ENCODE assay signal across 8 cellular contexts in genomic region chr19:18160792-18161690, GRCh38. TPM values are rescaled to one million over a fixed set of nuclear protein-coding genes. Genes with fewer than 3 reads are reported as not detected.
A peak's percentile ranks its signal among the peaks of the same experiment; 100 is the strongest.
DNase-seq lines count a peak whose midpoint lies in the region; ATAC-seq and TF ChIP-seq lines count a peak whose summit lies in the region.

No MANE protein-coding gene starts in this region.

- no peaks in the 10 kb centered on the region for H3K9me3 Mint-ChIP-seq in activated CD4-positive, alpha-beta memory T cell treated with anti-CD3 and anti-CD28 coated beads for 36 hours

- H3K9me3 ChIP-seq in HCT116 (ENCODE audit: control insufficient read depth in 1 of 2, insufficient read depth in 1 of 2, low read depth in 1 of 2, low read length in 2 of 2): no peaks in the 10 kb centered on the region

- peak overlapping the region; percentile 52 to 64 for H3K4me3 ChIP-seq in HCT116 (replicated peaks in 1 of 2; ENCODE audit: low read depth in 1 of 2, low read length in 2 of 2)

- peaks cover 30 to 36% of the 10 kb centered on the region in 2 experiments for H3K4me1 ChIP-seq in HCT116 (ENCODE audit: control insufficient read depth in 1 of 2, insufficient read depth in 2 of 2, low read length in 2 of 2)

- intact Hi-C loops in HCT116 (cut with micrococcal nuclease): no loop called here
- intact Hi-C loops in activated CD4-positive, alpha-beta memory T cell treated with anti-CD3 and anti-CD28 coated beads for 36 hours (cut with micrococcal nuclease): loop anchor here (2.0 kb wide), 1 partner anchor 64 kb away; no protein-coding TSS in a partner anchor

- H3K79me2 ChIP-seq in HCT116 (ENCODE audit: insufficient read depth, low read length): peaks cover 12% of the 10 kb centered on the region

- RAD21 ChIA-PET in HCT116 (lab: Charles Lee; ENCODE audit: low non-redundant PET in 1 of 2, low total read pairs in 2 of 2, uncharacterized antibody in 2 of 2, unreplicated experiment in 2 of 2): interaction anchor here in 1 of 2 experiments (0.6 kb wide), 1 partner anchor 16 kb away, joined by 4 read pairs; no protein-coding TSS in a partner anchor

- BruUV-seq in HCT116 (replicated peaks; lab: Mats Ljungman, UMichigan): no TSS peak

- H3K4me1 Mint-ChIP-seq in activated CD4-positive, alpha-beta memory T cell treated with anti-CD3 and anti-CD28 coated beads for 36 hours (ENCODE audit: low read depth): peaks cover 4% of the 10 kb centered on the region

- CTCF ChIA-PET in HCT116 (lab: Charles Lee): interaction anchor here (0.9 to 1.3 kb wide), 3 partner anchors 9 to 22 kb away, joined by 3 read pairs; no protein-coding TSS in a partner anchor
- CTCF ChIA-PET in activated CD4-positive, alpha-beta memory T cell treated with anti-CD3 and anti-CD28 coated beads for 36 hours (lab: Charles Lee): interaction anchor here (0.6 to 2.3 kb wide), 13 partner anchors 9 to 117 kb away, joined by 3 to 16 read pairs (median 3); partner anchors contain the start of genes MAST3, MPV17L2 and PIK3R2

- H3K27ac ChIP-seq in HCT116 (ENCODE audit: low read depth, low read length): peak overlapping the region; percentile 86

- no peak overlapping the region for H3K27ac Mint-ChIP-seq in activated CD4-positive, alpha-beta memory T cell treated with anti-CD3 and anti-CD28 coated beads for 36 hours

- H3K36me3 ChIP-seq in HCT116 (ENCODE audit: control insufficient read depth in 1 of 2, insufficient read depth in 2 of 2, low read length in 2 of 2): peaks cover 17 to 27% of the 10 kb centered on the region in 2 experiments; a peak in 3 of 4 replicates

- peak; percentile 100 for TF ChIP-seq CTCF in GM10266 (IDR thresholded peaks at IDR 0.05; ENCODE audit: control insufficient read depth, insufficient read depth, low read depth, missing control alignments)
- TF ChIP-seq CTCF in HCT116 (IDR thresholded peaks at IDR 0.05 in 2 of 3, conservative IDR thresholded peaks at IDR 0.05 in 1 of 3; ENCODE audit: borderline replicate concordance in 1 of 3, insufficient read depth in 1 of 3, low read depth in 2 of 3, low read length in 2 of 3): peak in 2 of 3 experiments; percentile 38 to 62; a peak in 3 of 6 replicates

- no peaks in the 10 kb centered on the region for H3K27me3 Mint-ChIP-seq in activated CD4-positive, alpha-beta memory T cell treated with anti-CD3 and anti-CD28 coated beads for 36 hours

- no peak for TF ChIP-seq RAD21 in HCT116 (IDR thresholded peaks at IDR 0.05; ENCODE audit: low read depth)

- H3K9me2 ChIP-seq in HCT116 (ENCODE audit: insufficient read depth): no peaks in the 10 kb centered on the region

- peak; percentile 85 for ATAC-seq in HCT116

- H2AFZ ChIP-seq in HCT116 (ENCODE audit: low read depth, low read length, poor library complexity, severe bottlenecking): no peak overlapping the region

- no peaks in the 10 kb centered on the region for H3K27me3 ChIP-seq in HCT116 (ENCODE audit: insufficient read depth, low read length)

- H3K4me3 Mint-ChIP-seq in activated CD4-positive, alpha-beta memory T cell treated with anti-CD3 and anti-CD28 coated beads for 36 hours: peak overlapping the region; percentile 64

- H3K36me3 Mint-ChIP-seq in activated CD4-positive, alpha-beta memory T cell treated with anti-CD3 and anti-CD28 coated beads for 36 hours: peaks cover 9% of the 10 kb centered on the region

- peak overlapping the region; percentile 91 for H3K4me2 ChIP-seq in HCT116 (ENCODE audit: low read length)

- no peak for TF ChIP-seq POLR2A in HCT116 (IDR thresholded peaks at IDR 0.05; ENCODE audit: borderline replicate concordance, extremely low read depth, insufficient read depth, insufficient read length)

- peak; percentile 98 for DNase-seq in GM10266 (ENCODE audit: extremely low spot score)
- no peak for DNase-seq in HCT116 (ENCODE audit: low read depth, low spot score)
- DNase-seq in NCI-H1105 treated with DMSO at 0.1 percent for 48 hours (lab: John Stamatoyannopoulos, UW): peak; percentile 52
- DNase-seq in activated CD4-positive, alpha-beta memory T cell treated with anti-CD3 and anti-CD28 coated beads for 36 hours: peak; percentile 84
- DNase-seq in effector CD8-positive, alpha-beta T cell (lab: John Stamatoyannopoulos, UW): peak; percentile 80
- DNase-seq in mesenteric fat pad (ENCODE audit: low spot score): peak; percentile 94
- peak; percentile 62 to 81 for DNase-seq in stimulated activated CD8-positive, alpha-beta memory T cell treated with anti-CD3 and anti-CD28 coated beads, Interleukin-2, amount 100 ng/mL, for 48 hours (ENCODE audit: low read depth in 2 of 2)
- no peak for DNase-seq in DMS79 treated with DMSO at 0.1 percent for 48 hours (lab: John Stamatoyannopoulos, UW)

- peak overlapping the region; percentile 75 for H3K9ac ChIP-seq in HCT116 (ENCODE audit: low read length)

- no peaks in the 10 kb centered on the region for H4K20me1 ChIP-seq in HCT116 (ENCODE audit: insufficient read depth)

- POLR2A ChIA-PET in HCT116 (lab: Charles Lee): no interaction called here
- POLR2A ChIA-PET in activated CD4-positive, alpha-beta memory T cell treated with anti-CD3 and anti-CD28 coated beads for 36 hours (lab: Charles Lee): interaction anchor here (0.8 to 2.2 kb wide), 2 partner anchors 9 to 157 kb away, joined by 3 to 8 read pairs; partner anchors contain the start of gene PIK3R2

TF ChIP-seq in HCT116, 20 proteins besides CTCF, POLR2A, EP300 and RAD21:
- TF ChIP-seq MAX (IDR thresholded peaks at IDR 0.05): peak; percentile 11; the same call in 1 of the 2 replicates
- no peak for TF ChIP-seq ZNF274 (IDR thresholded peaks at IDR 0.05; ENCODE audit: low read depth, low read length)
- TF ChIP-seq CEBPB (IDR thresholded peaks at IDR 0.05; ENCODE audit: low read depth): no peak
- TF ChIP-seq SP1 (IDR thresholded peaks at IDR 0.05; ENCODE audit: low read depth): no peak
- TF ChIP-seq YY1 (IDR thresholded peaks at IDR 0.05; ENCODE audit: extremely low read depth, insufficient replicate concordance, low read depth, low read length): peak; percentile 61
- peak; percentile 93; the same call in 1 of the 2 replicates for TF ChIP-seq ZFX (IDR thresholded peaks at IDR 0.05)
- peak; percentile 44 for TF ChIP-seq POLR2AphosphoS5 (IDR thresholded peaks at IDR 0.05; ENCODE audit: low read depth, low read length)
- no peak for TF ChIP-seq ATF3 (IDR thresholded peaks at IDR 0.05)

RNA-seq across cellular contexts. Expression of gene PIK3R2, which starts 8.1 kb away (rescaled TPM):
- total RNA-seq in HCT116 (2021; ENCODE audit: unreplicated experiment) (53.4 TPM), mesenteric fat pad (14.8 TPM)
- 21.2 and 32.2 TPM in 2 replicates for polyA plus RNA-seq in HCT116 (2012)
- 10 to 100 TPM; 14.9 to 19.1 TPM for total RNA-seq in activated CD4-positive, alpha-beta memory T cell treated with anti-CD3 and anti-CD28 coated beads for 36 hours

RNA-seq across cellular contexts. Expression of gene IFI30, which starts 12.6 kb away (rescaled TPM):
- 64.6 TPM for total RNA-seq in HCT116 (2021; ENCODE audit: unreplicated experiment)
- polyA plus RNA-seq in HCT116 (2012): 62.9 and 82.1 TPM in 2 replicates
- 10 to 100 TPM; 23.7 to 26.9 TPM for total RNA-seq in activated CD4-positive, alpha-beta memory T cell treated with anti-CD3 and anti-CD28 coated beads for 36 hours
- total RNA-seq in mesenteric fat pad: 236 TPM

RNA-seq across cellular contexts. Expression of gene MPV17L2, which starts 32.0 kb away (rescaled TPM):
- total RNA-seq in HCT116 (2021; ENCODE audit: unreplicated experiment) (18.7 TPM), mesenteric fat pad (10.7 TPM)
- polyA plus RNA-seq in HCT116 (2012): 19.2 and 19.3 TPM in 2 replicates
- total RNA-seq in activated CD4-positive, alpha-beta memory T cell treated with anti-CD3 and anti-CD28 coated beads for 36 hours: 1 to 10 TPM; 6.4 to 7.3 TPM

RNA-seq across cellular contexts. Expression of gene RAB3A, which starts 42.8 kb away (rescaled TPM):
- total RNA-seq in HCT116 (2021; ENCODE audit: unreplicated experiment) (10.6 TPM), mesenteric fat pad (3.0 TPM)
- 18.2 and 22.6 TPM in 2 replicates for polyA plus RNA-seq in HCT116 (2012)
- 1 to 10 TPM; 3.9 to 4.3 TPM for total RNA-seq in activated CD4-positive, alpha-beta memory T cell treated with anti-CD3 and anti-CD28 coated beads for 36 hours

Comparison
In these comparisons a context has a peak if more than half of its experiments do, and no peak if none do; other contexts are left out.
1. DNase-seq: peak in GM10266 (single experiment), NCI-H1105 treated with DMSO at 0.1 percent for 48 hours (single experiment), activated CD4-positive, alpha-beta memory T cell treated with anti-CD3 and anti-CD28 coated beads for 36 hours (single experiment), effector CD8-positive, alpha-beta T cell (single experiment), mesenteric fat pad (single experiment) and stimulated activated CD8-positive, alpha-beta memory T cell treated with anti-CD3 and anti-CD28 coated beads, Interleukin-2, amount 100 ng/mL, for 48 hours (2 of 2); none in HCT116 (single experiment) and DMS79 treated with DMSO at 0.1 percent for 48 hours (single experiment).